In genomic region chr3:49001155-49001554, GRCh38 we compare ENCODE assay signal across 28 cellular contexts. TPM values are rescaled to one million over a fixed set of nuclear protein-coding genes. Genes with fewer than 3 reads are reported as not detected.
DNase-seq lines count a peak whose midpoint lies in the region; ATAC-seq, FAIRE-seq and TF ChIP-seq lines count a peak whose summit lies in the region.
"Had no signal": no experiment of that assay in that cellular context is flagged by ENCODE, and none has a peak within 500 bp of the region (broad histone marks: within the 10 kb centered on the region; RNA-seq: fewer than 3 reads in every experiment).

No MANE protein-coding gene starts in this region.

- DNase-seq in activated T-cell treated with anti-CD3 and anti-CD28 coated beads, Interleukin-2, amount 50 U/mL, for 24 hours: no peak
- DNase-seq in activated T-cell treated with anti-CD3 and anti-CD28 coated beads, Interleukin-2, amount 50 U/mL, for 48 hours: no peak
- DNase-seq in H7: peak; percentile 51
- no peak for DNase-seq in K562 (ENCODE audit: extremely low read depth in 1 of 4, low spot score in 3 of 4)
- DNase-seq in COLO829 (ENCODE audit: low spot score): no peak
- DNase-seq in CD8-positive, alpha-beta T cell: no peak
- DNase-seq: activated CD4-positive, alpha-beta T cell treated with anti-CD3 and anti-CD28 coated beads for 1 hour; amygdala; colonic mucosa; effector memory CD4-positive, alpha-beta T cell; foreskin melanocyte; GF-D8; GOT3; left colon; NCI-H1048; NCI-H187 treated with DMSO at 0.1 percent for 48 hours; NCI-H524 treated with DMSO at 0.1 percent for 48 hours; stimulated activated naive CD8-positive, alpha-beta T cell treated with anti-CD3 and anti-CD28 coated beads, Interleukin-15, Interleukin-2, amounts not matched to agents 100 U/mL and 50 U/mL, for 24 hours; T-cell had no signal

- H2AFZ ChIP-seq in K562 (ENCODE audit: low read depth, low read length): no peak overlapping the region
- H2AFZ ChIP-seq: neural progenitor cell had no signal

- H3K27me3 ChIP-seq in H7 (ENCODE audit: control insufficient read depth, insufficient read depth, low read length): no peaks in the 10 kb centered on the region; the same call in 1 of the 2 replicates
- H3K27me3 ChIP-seq in K562 (ENCODE audit: control insufficient read depth in 2 of 2, insufficient read depth in 2 of 2, low read length in 2 of 2): no peaks in the 10 kb centered on the region
- no peaks in the 10 kb centered on the region for H3K27me3 ChIP-seq in CD8-positive, alpha-beta T cell (ENCODE audit: insufficient read depth, low read length)
- H3K27me3 ChIP-seq: colonic mucosa, neural progenitor cell, Peyer's patch, SJSA1, vagina had no signal

- no peaks in the 10 kb centered on the region for H3K36me3 ChIP-seq in H7 (replicated peaks; ENCODE audit: control insufficient read depth, insufficient read depth, low read length)
- no peaks in the 10 kb centered on the region for H3K36me3 ChIP-seq in K562 (ENCODE audit: control insufficient read depth, insufficient read depth, low read length)
- H3K36me3 ChIP-seq in CD8-positive, alpha-beta T cell (ENCODE audit: insufficient read depth, low read length): no peaks in the 10 kb centered on the region
- H3K36me3 ChIP-seq: colonic mucosa, neural progenitor cell, thoracic aorta had no signal

- H3K4me2 ChIP-seq in K562 (ENCODE audit: insufficient read depth, low read length): no peak overlapping the region
- H3K4me2 ChIP-seq: A549, neural progenitor cell had no signal

- TF ChIP-seq CTCF in K562 (IDR thresholded peaks at IDR 0.05 in 2 of 3, conservative IDR thresholded peaks at IDR 0.05 in 1 of 3; ENCODE audit: insufficient read depth in 2 of 3, low read depth in 1 of 3, low read length in 3 of 3): peak in 1 of 3 experiments; percentile 10; a peak in 1 of 6 replicates
- no peak for TF ChIP-seq CTCF in CD8-positive, alpha-beta T cell (IDR thresholded peaks at IDR 0.05)

- H3K27me3 Mint-ChIP-seq in activated T-cell treated with anti-CD3 and anti-CD28 coated beads, Interleukin-2, amount 50 U/mL, for 24 hours: no peaks in the 10 kb centered on the region
- H3K27me3 Mint-ChIP-seq in CD8-positive, alpha-beta T cell (ENCODE audit: low read depth): no peaks in the 10 kb centered on the region
- H3K27me3 Mint-ChIP-seq: memory B cell, T-cell had no signal

- H3K4me1 ChIP-seq in K562 (replicated peaks in 1 of 2; ENCODE audit: control insufficient read depth in 2 of 2, insufficient read depth in 2 of 2, low read length in 2 of 2): peaks cover 13 to 27% of the 10 kb centered on the region in 2 experiments; a peak in 4 of 5 replicates
- H3K4me1 ChIP-seq in CD8-positive, alpha-beta T cell (ENCODE audit: insufficient read depth, low read length): peaks cover under 1% of the 10 kb centered on the region

- no peak overlapping the region for H3K4me3 ChIP-seq in H7 (ENCODE audit: insufficient read depth, low read depth, low read length)
- no peak overlapping the region for H3K4me3 ChIP-seq in K562
- no peak overlapping the region for H3K4me3 ChIP-seq in CD8-positive, alpha-beta T cell (ENCODE audit: low read depth, low read length)
- H3K4me3 ChIP-seq: A549, colonic mucosa, neural progenitor cell, Peyer's patch, SJSA1, thoracic aorta, vagina had no signal

- H3K4me1 Mint-ChIP-seq in activated T-cell treated with anti-CD3 and anti-CD28 coated beads, Interleukin-2, amount 50 U/mL, for 24 hours (ENCODE audit: low read depth): peaks cover under 1% of the 10 kb centered on the region
- peaks cover under 1% of the 10 kb centered on the region for H3K4me1 Mint-ChIP-seq in CD8-positive, alpha-beta T cell (ENCODE audit: low read depth)

- no peak for TF ChIP-seq RAD21 in K562 (CRISPR knock-in tag; conservative IDR thresholded peaks at IDR 0.05 in 1 of 2, IDR thresholded peaks at IDR 0.05 in 1 of 2)

- H3K9me3 ChIP-seq in K562 (replicated peaks; ENCODE audit: control insufficient read depth, insufficient read depth, low read depth, low read length): no peaks in the 10 kb centered on the region
- H3K9me3 ChIP-seq in CD8-positive, alpha-beta T cell (ENCODE audit: low read length): no peaks in the 10 kb centered on the region
- H3K9me3 ChIP-seq: A549, colonic mucosa, Peyer's patch, SJSA1, thoracic aorta, vagina had no signal

- H3K27ac Mint-ChIP-seq in activated T-cell treated with anti-CD3 and anti-CD28 coated beads, Interleukin-2, amount 50 U/mL, for 24 hours: peak overlapping the region; percentile 66
- H3K27ac Mint-ChIP-seq in CD8-positive, alpha-beta T cell: no peak overlapping the region
- H3K27ac Mint-ChIP-seq: memory B cell had no signal

- in situ Hi-C loops in K562 (cut with MboI): no loop called here

- TF ChIP-seq EP300 in K562 (IDR thresholded peaks at IDR 0.05; ENCODE audit: low read length): no peak

- H4K20me1 ChIP-seq in K562 (replicated peaks; ENCODE audit: control insufficient read depth, insufficient read depth, low read length): no peaks in the 10 kb centered on the region

- no peak for FAIRE-seq in K562 (lab: Jason Lieb, UNC)
- FAIRE-seq: A549 had no signal

- H3K9me1 ChIP-seq in K562 (ENCODE audit: control insufficient read depth, insufficient read depth, low read length): no peaks in the 10 kb centered on the region

- H3K9ac ChIP-seq in K562 (ENCODE audit: insufficient read depth in 1 of 2, low read depth in 2 of 2, low read length in 2 of 2): no peak overlapping the region
- H3K9ac ChIP-seq: neural progenitor cell had no signal

- CTCF ChIA-PET in K562 (lab: Yijun Ruan, JAX; ENCODE audit: low intra/inter-chr PET ratio): no interaction called here
- CTCF ChIA-PET in CD8-positive, alpha-beta T cell (lab: Charles Lee): interaction anchor here (1.2 to 2.4 kb wide), 2 partner anchors 13 kb away, joined by 7 to 10 read pairs; no protein-coding TSS in a partner anchor

- no peaks in the 10 kb centered on the region for H3K9me3 Mint-ChIP-seq in activated T-cell treated with anti-CD3 and anti-CD28 coated beads, Interleukin-2, amount 50 U/mL, for 24 hours
- H3K9me3 Mint-ChIP-seq in CD8-positive, alpha-beta T cell: no peaks in the 10 kb centered on the region
- H3K9me3 Mint-ChIP-seq: memory B cell, neural progenitor cell, T-cell had no signal

- POLR2A ChIA-PET in K562 (lab: Yijun Ruan, JAX): interaction anchor here (0.8 kb wide), 1 partner anchor 10 kb away, joined by 4 read pairs; no protein-coding TSS in a partner anchor
- POLR2A ChIA-PET in CD8-positive, alpha-beta T cell (lab: Charles Lee): no interaction called here

- WGBS in K562 (ENCODE audit: insufficient coverage, low coverage, missing lambda C conversion rate): 29% methylated on average over 5 of the region's 6 CpGs

- no peak for TF ChIP-seq POLR2A in K562 (conservative IDR thresholded peaks at IDR 0.05)

- ATAC-seq in K562: 0 out of 3 replicates have a peak, but pooled peaks have one; percentile 24
- no peak for ATAC-seq in CD8-positive, alpha-beta T cell
- ATAC-seq: esophagus mucosa; left colon; sciatic nerve; stimulated activated naive CD8-positive, alpha-beta T cell treated with anti-CD3 and anti-CD28 coated beads, Interleukin-15, Interleukin-2, amounts not matched to agents 100 U/mL and 50 U/mL, for 24 hours; T-cell had no signal

- H3K4me3 Mint-ChIP-seq in activated T-cell treated with anti-CD3 and anti-CD28 coated beads, Interleukin-2, amount 50 U/mL, for 24 hours: no peak overlapping the region
- H3K4me3 Mint-ChIP-seq in CD8-positive, alpha-beta T cell: no peak overlapping the region
- H3K4me3 Mint-ChIP-seq: memory B cell, neural progenitor cell, T-cell had no signal

- intact Hi-C loops in K562 (cut with micrococcal nuclease): no loop called here
- intact Hi-C loops in CD8-positive, alpha-beta T cell (cut with DNase I, micrococcal nuclease): no loop called here

- peaks cover under 1% of the 10 kb centered on the region; the same call in 1 of the 3 replicates for H3K79me2 ChIP-seq in K562 (ENCODE audit: control insufficient read depth, insufficient read depth, low read length)

- H3K27ac ChIP-seq in K562 (ENCODE audit: extremely low read depth, low read depth, low read length): no peak overlapping the region
- no peak overlapping the region for H3K27ac ChIP-seq in CD8-positive, alpha-beta T cell (ENCODE audit: low read depth, low read length)
- H3K27ac ChIP-seq: colonic mucosa, neural progenitor cell, Peyer's patch, SJSA1, thoracic aorta, vagina had no signal

- BruUV-seq in K562 (replicated peaks; lab: Mats Ljungman, UMichigan): no TSS peak

- H3K36me3 Mint-ChIP-seq in activated T-cell treated with anti-CD3 and anti-CD28 coated beads, Interleukin-2, amount 50 U/mL, for 24 hours (ENCODE audit: low read depth): peaks cover 26% of the 10 kb centered on the region
- H3K36me3 Mint-ChIP-seq in CD8-positive, alpha-beta T cell: peaks cover 3% of the 10 kb centered on the region
- H3K36me3 Mint-ChIP-seq: memory B cell, T-cell had no signal

RNA-seq across cellular contexts. Expression of gene WDR6, which starts 6.0 kb away (rescaled TPM):
- 141 and 151 TPM in 2 replicates for total RNA-seq in H7 (2014; rRNA removed; shearing (Covaris generic))
- 147 and 376 TPM in 2 replicates for total RNA-seq in K562 (2011; cell fraction: chromatin; rRNA removed; ENCODE audit: low replicate concordance)
- 205 and 207 TPM in 2 replicates for total RNA-seq in K562 (2011; cell fraction: nucleolus; rRNA removed)
- total RNA-seq in K562 (2011; cell fraction: nucleoplasm; rRNA removed): 128 and 141 TPM in 2 replicates
- total RNA-seq in K562 (2014; rRNA removed) (33.7 and 43.1 TPM in 2 replicates), K562 (2014; rRNA removed; fragmentation: Illumina TruSeq; extraction: Trizol) (29.7 and 40.0 TPM in 2 replicates), K562 (2015; rRNA removed; fragmentation: Illumina TruSeq; extraction: Trizol) (44.7 and 46.7 TPM in 2 replicates), K562 (2021) (90.4 and 90.6 TPM in 2 replicates)
- polyA plus RNA-seq in K562 (2011; rRNA removed) (47.6 and 69.8 TPM in 2 replicates), K562 (2014; fragmentation: Illumina TruSeq; extraction: Trizol) (73.7 and 77.8 TPM in 2 replicates), K562 (2014; fragmentation: Nextera tagmentation; extraction: Ambion mirVana) (10 to 100 TPM in 1 of 2 experiments, 1 to 10 TPM in 1; 8.9 to 14.2 TPM), K562 (2014; rRNA removed) (60.4 and 66.9 TPM in 2 replicates)
- polyA plus RNA-seq in K562 (2011; cell fraction: cytosol; rRNA removed): 64.5 and 91.8 TPM in 2 replicates
- 426 and 555 TPM in 2 replicates for polyA plus RNA-seq in K562 (2011; cell fraction: nucleus; rRNA removed)
- 82.6 and 84.1 TPM in 2 replicates for polyA plus RNA-seq in K562 (2012)
- polyA minus RNA-seq in K562 (2011; rRNA and poly(A)+ RNA removed): 46.0 and 52.0 TPM in 2 replicates
- polyA minus RNA-seq in K562 (2011; cell fraction: cytosol; rRNA and poly(A)+ RNA removed): 33.9 and 49.7 TPM in 2 replicates
- 35.3 and 35.7 TPM in 2 replicates for polyA minus RNA-seq in K562 (2011; cell fraction: nucleus; rRNA and poly(A)+ RNA removed)
- 100 to 1,000 TPM; 112 to 130 TPM for total RNA-seq in CD8-positive, alpha-beta T cell

RNA-seq across cellular contexts. Expression of gene P4HTM, which starts 11.1 kb away (rescaled TPM):
- 17.6 and 22.4 TPM in 2 replicates for total RNA-seq in H7 (2014; rRNA removed; shearing (Covaris generic))
- 3.4 and 7.6 TPM in 2 replicates for total RNA-seq in K562 (2011; cell fraction: chromatin; rRNA removed; ENCODE audit: low replicate concordance)
- total RNA-seq in K562 (2011; cell fraction: nucleolus; rRNA removed): 4.1 and 6.7 TPM in 2 replicates
- 3.4 and 3.7 TPM in 2 replicates for total RNA-seq in K562 (2011; cell fraction: nucleoplasm; rRNA removed)
- total RNA-seq in K562 (2014; rRNA removed): 0.23 and 0.33 TPM in 2 replicates
- 0.25 and 0.32 TPM in 2 replicates for total RNA-seq in K562 (2014; rRNA removed; fragmentation: Illumina TruSeq; extraction: Trizol)
- 0.14 TPM in 1 of 2 replicates, not detected in the other for total RNA-seq in K562 (2015; rRNA removed; fragmentation: Illumina TruSeq; extraction: Trizol)
- 0.27 and 0.66 TPM in 2 replicates for total RNA-seq in K562 (2021)
- 0.30 and 0.47 TPM in 2 replicates for polyA plus RNA-seq in K562 (2011; rRNA removed)
- 0.34 and 0.42 TPM in 2 replicates for polyA plus RNA-seq in K562 (2011; cell fraction: cytosol; rRNA removed)
- 1.3 and 3.4 TPM in 2 replicates for polyA plus RNA-seq in K562 (2011; cell fraction: nucleus; rRNA removed)
- 0.18 and 0.48 TPM in 2 replicates for polyA plus RNA-seq in K562 (2012)
- polyA plus RNA-seq in K562 (2014; fragmentation: Illumina TruSeq; extraction: Trizol): 0.09 and 0.29 TPM in 2 replicates
- polyA plus RNA-seq in K562 (2014; fragmentation: Nextera tagmentation; extraction: Ambion mirVana): not detected
- polyA plus RNA-seq in K562 (2014; rRNA removed): 0.22 and 0.29 TPM in 2 replicates
- polyA minus RNA-seq in K562 (2011; rRNA and poly(A)+ RNA removed): 0.63 and 0.77 TPM in 2 replicates
- 0.67 and 1.5 TPM in 2 replicates for polyA minus RNA-seq in K562 (2011; cell fraction: cytosol; rRNA and poly(A)+ RNA removed)
- polyA minus RNA-seq in K562 (2011; cell fraction: nucleus; rRNA and poly(A)+ RNA removed): 1.00 and 1.9 TPM in 2 replicates
- total RNA-seq in CD8-positive, alpha-beta T cell: 10 to 100 TPM; 41.5 to 41.8 TPM

RNA-seq across cellular contexts. Expression of gene DALRD3, which starts 17.2 kb away (rescaled TPM):
- 55.5 and 65.9 TPM in 2 replicates for total RNA-seq in H7 (2014; rRNA removed; shearing (Covaris generic))
- total RNA-seq in K562 (2011; cell fraction: chromatin; rRNA removed; ENCODE audit: low replicate concordance): 35.7 and 101 TPM in 2 replicates
- total RNA-seq in K562 (2011; cell fraction: nucleolus; rRNA removed): 84.0 and 85.6 TPM in 2 replicates
- total RNA-seq in K562 (2011; cell fraction: nucleoplasm; rRNA removed): 43.0 and 44.7 TPM in 2 replicates
- total RNA-seq in K562 (2014; rRNA removed) (15.7 and 18.0 TPM in 2 replicates), K562 (2014; rRNA removed; fragmentation: Illumina TruSeq; extraction: Trizol) (8.4 and 11.6 TPM in 2 replicates), K562 (2015; rRNA removed; fragmentation: Illumina TruSeq; extraction: Trizol) (10.6 and 11.9 TPM in 2 replicates), K562 (2021) (15.7 and 16.0 TPM in 2 replicates)
- polyA plus RNA-seq in K562 (2011; rRNA removed) (30.5 and 31.3 TPM in 2 replicates), K562 (2014; fragmentation: Illumina TruSeq; extraction: Trizol) (14.4 and 15.9 TPM in 2 replicates), K562 (2014; fragmentation: Nextera tagmentation; extraction: Ambion mirVana) (1 to 10 TPM; 6.6 to 7.2 TPM), K562 (2014; rRNA removed) (18.3 and 20.5 TPM in 2 replicates)
- polyA plus RNA-seq in K562 (2011; cell fraction: cytosol; rRNA removed): 45.1 and 53.1 TPM in 2 replicates
- 167 and 168 TPM in 2 replicates for polyA plus RNA-seq in K562 (2011; cell fraction: nucleus; rRNA removed)
- polyA plus RNA-seq in K562 (2012): 18.1 and 28.0 TPM in 2 replicates
- polyA minus RNA-seq in K562 (2011; rRNA and poly(A)+ RNA removed): 15.7 and 24.6 TPM in 2 replicates
- polyA minus RNA-seq in K562 (2011; cell fraction: cytosol; rRNA and poly(A)+ RNA removed): 14.8 and 15.2 TPM in 2 replicates
- polyA minus RNA-seq in K562 (2011; cell fraction: nucleus; rRNA and poly(A)+ RNA removed): 30.7 and 32.9 TPM in 2 replicates
- total RNA-seq in CD8-positive, alpha-beta T cell: 10 to 100 TPM; 12.0 to 13.2 TPM

RNA-seq across cellular contexts. Expression of gene NDUFAF3, which starts 20.8 kb away (rescaled TPM):
- 81.2 and 94.8 TPM in 2 replicates for total RNA-seq in H7 (2014; rRNA removed; shearing (Covaris generic))
- total RNA-seq in K562 (2011; cell fraction: chromatin; rRNA removed; ENCODE audit: low replicate concordance): 14.7 and 50.3 TPM in 2 replicates
- total RNA-seq in K562 (2011; cell fraction: nucleolus; rRNA removed): 65.5 and 74.9 TPM in 2 replicates
- total RNA-seq in K562 (2011; cell fraction: nucleoplasm; rRNA removed): 27.9 and 29.3 TPM in 2 replicates
- total RNA-seq in K562 (2014; rRNA removed) (127 and 133 TPM in 2 replicates), K562 (2014; rRNA removed; fragmentation: Illumina TruSeq; extraction: Trizol) (17.9 and 22.4 TPM in 2 replicates), K562 (2015; rRNA removed; fragmentation: Illumina TruSeq; extraction: Trizol) (26.5 and 27.7 TPM in 2 replicates), K562 (2021) (73.3 and 77.2 TPM in 2 replicates)
- polyA plus RNA-seq in K562 (2011; rRNA removed) (22.5 and 25.1 TPM in 2 replicates), K562 (2014; fragmentation: Illumina TruSeq; extraction: Trizol) (39.8 and 49.8 TPM in 2 replicates), K562 (2014; fragmentation: Nextera tagmentation; extraction: Ambion mirVana) (10 to 100 TPM; 17.0 to 36.3 TPM), K562 (2014; rRNA removed) (64.6 and 75.9 TPM in 2 replicates)
- 36.7 and 88.5 TPM in 2 replicates for polyA plus RNA-seq in K562 (2011; cell fraction: cytosol; rRNA removed)
- polyA plus RNA-seq in K562 (2011; cell fraction: nucleus; rRNA removed): 21.1 and 28.5 TPM in 2 replicates
- polyA plus RNA-seq in K562 (2012): 62.2 and 78.2 TPM in 2 replicates
- polyA minus RNA-seq in K562 (2011; rRNA and poly(A)+ RNA removed): 9.4 and 16.0 TPM in 2 replicates
- 24.0 and 27.2 TPM in 2 replicates for polyA minus RNA-seq in K562 (2011; cell fraction: cytosol; rRNA and poly(A)+ RNA removed)
- polyA minus RNA-seq in K562 (2011; cell fraction: nucleus; rRNA and poly(A)+ RNA removed): 42.8 and 44.3 TPM in 2 replicates
- 10 to 100 TPM; 44.4 to 48.5 TPM for total RNA-seq in CD8-positive, alpha-beta T cell

RNA-seq across cellular contexts. Expression of gene IMPDH2, which starts 28.0 kb away (rescaled TPM):
- 409 and 490 TPM in 2 replicates for total RNA-seq in H7 (2014; rRNA removed; shearing (Covaris generic))
- 224 and 455 TPM in 2 replicates for total RNA-seq in K562 (2011; cell fraction: chromatin; rRNA removed; ENCODE audit: low replicate concordance)
- 251 and 255 TPM in 2 replicates for total RNA-seq in K562 (2011; cell fraction: nucleolus; rRNA removed)
- total RNA-seq in K562 (2011; cell fraction: nucleoplasm; rRNA removed): 226 and 247 TPM in 2 replicates
- total RNA-seq in K562 (2014; rRNA removed) (376 and 506 TPM in 2 replicates), K562 (2014; rRNA removed; fragmentation: Illumina TruSeq; extraction: Trizol) (296 and 320 TPM in 2 replicates), K562 (2015; rRNA removed; fragmentation: Illumina TruSeq; extraction: Trizol) (359 and 366 TPM in 2 replicates), K562 (2021) (315 and 318 TPM in 2 replicates)
- polyA plus RNA-seq in K562 (2011; rRNA removed) (332 and 336 TPM in 2 replicates), K562 (2014; fragmentation: Illumina TruSeq; extraction: Trizol) (362 and 391 TPM in 2 replicates), K562 (2014; fragmentation: Nextera tagmentation; extraction: Ambion mirVana) (100 to 1,000 TPM; 426 to 507 TPM), K562 (2014; rRNA removed) (352 and 442 TPM in 2 replicates)
- polyA plus RNA-seq in K562 (2011; cell fraction: cytosol; rRNA removed): 304 and 356 TPM in 2 replicates
- polyA plus RNA-seq in K562 (2011; cell fraction: nucleus; rRNA removed): 437 and 515 TPM in 2 replicates
- 268 and 344 TPM in 2 replicates for polyA plus RNA-seq in K562 (2012)
- 413 and 500 TPM in 2 replicates for polyA minus RNA-seq in K562 (2011; rRNA and poly(A)+ RNA removed)
- polyA minus RNA-seq in K562 (2011; cell fraction: cytosol; rRNA and poly(A)+ RNA removed): 300 and 330 TPM in 2 replicates
- 122 and 164 TPM in 2 replicates for polyA minus RNA-seq in K562 (2011; cell fraction: nucleus; rRNA and poly(A)+ RNA removed)
- 100 to 1,000 TPM; 115 to 117 TPM for total RNA-seq in CD8-positive, alpha-beta T cell
